17 cellular contexts compared by ENCODE assay signal in the genomic region with DNA sequence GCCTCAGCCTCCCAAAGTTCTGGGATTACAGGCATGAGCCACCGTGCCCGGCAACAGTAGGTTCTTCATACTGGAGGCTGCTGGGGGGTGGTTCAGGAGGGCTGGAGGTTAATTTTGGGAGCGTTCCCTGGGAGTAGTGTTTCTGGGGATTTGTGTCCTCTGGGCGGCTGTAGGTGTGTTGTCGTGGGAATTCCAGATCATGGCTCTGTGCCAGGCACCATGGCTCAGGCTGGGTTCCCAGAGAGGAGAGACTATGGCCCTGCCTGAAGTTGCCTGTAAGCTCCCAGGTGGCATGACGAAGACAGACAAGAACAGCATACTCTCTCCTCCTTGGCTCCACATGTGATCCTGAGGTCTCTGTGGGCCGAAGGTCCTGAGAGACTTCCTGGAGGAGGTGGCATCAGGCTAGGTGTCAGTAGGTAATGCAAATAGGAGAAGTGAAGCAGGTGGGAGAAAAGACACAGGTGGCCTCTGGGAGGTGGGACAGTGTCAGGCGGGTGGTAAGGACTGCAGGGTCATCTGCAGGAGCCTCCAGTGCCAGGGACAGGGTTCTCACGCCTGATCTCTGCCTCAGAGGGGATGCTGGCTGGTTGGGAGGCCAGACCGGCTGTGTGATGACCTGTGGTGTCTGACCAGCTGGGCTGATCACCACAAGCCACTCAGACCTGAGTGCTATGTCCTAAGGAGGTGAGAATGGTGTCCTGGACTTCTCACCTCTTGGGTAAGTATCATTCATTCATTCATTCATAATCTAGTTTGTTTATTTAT. TPM values are rescaled to one million over a fixed set of nuclear protein-coding genes. Genes with fewer than 3 reads are reported as not detected.
DNase-seq lines count a peak whose midpoint lies in the region; ATAC-seq and TF ChIP-seq lines count a peak whose summit lies in the region.
"Had no signal": no experiment of that assay in that cellular context is flagged by ENCODE, and none has a peak within 500 bp of the region (broad histone marks: within the 10 kb centered on the region; RNA-seq: fewer than 3 reads in every experiment).

No MANE protein-coding gene starts in this region.

- H3K4me3 ChIP-seq in trophoblast cell (ENCODE audit: low read depth, low read length): no peak overlapping the region
- H3K4me3 ChIP-seq: uterus had no signal

- H3K4me3 Mint-ChIP-seq in WTC11: no peak overlapping the region
- H3K4me3 Mint-ChIP-seq: activated CD8-positive, alpha-beta T cell treated with anti-CD3 and anti-CD28 coated beads for 36 hours had no signal

- H3K4me1 ChIP-seq in trophoblast cell (ENCODE audit: control insufficient read depth in 1 of 2, insufficient read depth in 2 of 2, low read length in 2 of 2): peaks cover 0 to 2% of the 10 kb centered on the region in 2 experiments

- no peaks in the 10 kb centered on the region for H3K36me3 Mint-ChIP-seq in WTC11
- H3K36me3 Mint-ChIP-seq: activated naive CD8-positive, alpha-beta T cell had no signal

- H3K18ac ChIP-seq in trophoblast cell (ENCODE audit: low read length): no peak overlapping the region

- no peaks in the 10 kb centered on the region for H3K27me3 Mint-ChIP-seq in WTC11 (ENCODE audit: low read depth)

- peak overlapping the region; percentile 89 for H3K27ac Mint-ChIP-seq in WTC11
- H3K27ac Mint-ChIP-seq: activated CD8-positive, alpha-beta T cell treated with anti-CD3 and anti-CD28 coated beads for 36 hours; activated naive CD8-positive, alpha-beta T cell; activated T-cell treated with anti-CD3 and anti-CD28 coated beads, Interleukin-2, amount 50 U/mL, for 72 hours had no signal

- no peaks in the 10 kb centered on the region for H3K27me3 ChIP-seq in trophoblast cell (ENCODE audit: insufficient read depth, low read length)
- H3K27me3 ChIP-seq: uterus had no signal

- H2BK12ac ChIP-seq in trophoblast cell (ENCODE audit: low read length): no peak overlapping the region

- no peak; the same call in 1 of the 2 replicates for TF ChIP-seq CTCF in WTC11 (IDR thresholded peaks at IDR 0.05)

- no peak overlapping the region for H2BK5ac ChIP-seq in trophoblast cell (ENCODE audit: low read depth, low read length, poor library complexity)

- no peak overlapping the region for H3K9ac ChIP-seq in trophoblast cell (ENCODE audit: low read length)

- no peak overlapping the region for H2BK120ac ChIP-seq in trophoblast cell (ENCODE audit: insufficient read depth, low read length, poor library complexity)

- no peaks in the 10 kb centered on the region for H3K79me2 ChIP-seq in trophoblast cell (ENCODE audit: control insufficient read depth, insufficient read depth, low read length, poor library complexity)

- H3K23ac ChIP-seq in trophoblast cell (ENCODE audit: low read length): no peak overlapping the region

- no peak overlapping the region for H3K14ac ChIP-seq in trophoblast cell (ENCODE audit: low read length)

- intact Hi-C loops in left ventricle myocardium superior (cut with micrococcal nuclease): no loop called here
- intact Hi-C loops in Right ventricle myocardium inferior (cut with DNase I): no loop called here

- CTCF ChIA-PET in WTC11 (lab: Charles Lee): interaction anchor here (0.8 kb wide), 1 partner anchor 13 kb away, joined by 3 read pairs; no protein-coding TSS in a partner anchor

- no peaks in the 10 kb centered on the region for H3K79me1 ChIP-seq in trophoblast cell (ENCODE audit: low read length)

- no peak overlapping the region for H3K27ac ChIP-seq in trophoblast cell (ENCODE audit: low read depth, low read length)
- H3K27ac ChIP-seq: uterus had no signal

- H3K9me3 ChIP-seq in trophoblast cell (ENCODE audit: insufficient read depth, low read depth, low read length): peaks cover 2% of the 10 kb centered on the region
- H3K9me3 ChIP-seq: left ventricle myocardium inferior, uterus had no signal

- H3K36me3 ChIP-seq in trophoblast cell (ENCODE audit: control insufficient read depth in 1 of 2, insufficient read depth in 2 of 2, low read length in 2 of 2): no peaks in the 10 kb centered on the region
- H3K36me3 ChIP-seq: left ventricle myocardium inferior, uterus had no signal

- H3K9me3 Mint-ChIP-seq in WTC11: no peaks in the 10 kb centered on the region

- POLR2A ChIA-PET in WTC11 (lab: Charles Lee): no interaction called here

- no peak overlapping the region for H4K8ac ChIP-seq in trophoblast cell (ENCODE audit: low read depth, low read length)

- no peak overlapping the region for H4K91ac ChIP-seq in trophoblast cell (ENCODE audit: low read depth, low read length)

- no peak overlapping the region for H3K4me2 ChIP-seq in trophoblast cell (ENCODE audit: low read length)

- no CpG with 5 or more reads among the region's 10 CpGs for whole genome bisulfite sequencing in trophoblast cell (ENCODE audit: extremely low coverage, insufficient coverage, insufficient read length)

- H2AK5ac ChIP-seq in trophoblast cell (ENCODE audit: low read length): no peak overlapping the region

- H4K12ac ChIP-seq in trophoblast cell (ENCODE audit: low read depth, low read length): no peak overlapping the region

- no peak overlapping the region for H3K4ac ChIP-seq in trophoblast cell (ENCODE audit: low read depth, low read length)

- ATAC-seq in left ventricle myocardium superior: no peak
- ATAC-seq in Right ventricle myocardium inferior: no peak
- ATAC-seq in WTC11: no peak
- ATAC-seq in left lobe of liver: peak; percentile 88
- ATAC-seq in GM21360 (IDR thresholded peaks at IDR 0.05; ENCODE audit: unreplicated experiment): no peak
- no peak for ATAC-seq in GM18868 (IDR thresholded peaks at IDR 0.05; ENCODE audit: unreplicated experiment)

- no peak overlapping the region for H2AFZ ChIP-seq in trophoblast cell (ENCODE audit: insufficient read depth, low read length, poor library complexity)

- peaks cover 9% of the 10 kb centered on the region for H3K4me1 Mint-ChIP-seq in WTC11

- DNase-seq in left ventricle myocardium superior: peak; percentile 26
- no peak for DNase-seq in Right ventricle myocardium inferior (ENCODE audit: missing footprints)
- no peak for DNase-seq in WTC11 (ENCODE audit: low spot score)
- peak; percentile 73 for DNase-seq in left lobe of liver (ENCODE audit: low spot score)
- no peak for DNase-seq in trophoblast cell
- no peak for DNase-seq in NCI-H1930 (lab: John Stamatoyannopoulos, UW)
- DNase-seq: activated T-cell treated with anti-CD3 and anti-CD28 coated beads, Interleukin-2, amount 50 U/mL, for 72 hours; HCEC 1CT; left ventricle myocardium inferior; NCI-H1694; NCI-H526; stimulated activated naive CD4-positive, alpha-beta T cell; uterus had no signal

TF ChIP-seq in WTC11, 78 proteins besides CTCF, POLR2A, EP300 and RAD21 (continues in another document):
- TF ChIP-seq TCF7 (CRISPR knock-in tag; IDR thresholded peaks at IDR 0.05; ENCODE audit: low read depth) (no peak), NR3C1 (CRISPR knock-in tag; conservative IDR thresholded peaks at IDR 0.05; ENCODE audit: low read depth) (no peak), SMAD3 (CRISPR knock-in tag; IDR thresholded peaks at IDR 0.05; ENCODE audit: borderline replicate concordance) (no peak), TEAD4 (CRISPR knock-in tag; IDR thresholded peaks at IDR 0.05) (no peak), SP1 (CRISPR knock-in tag; conservative IDR thresholded peaks at IDR 0.05) (no peak), CREM (CRISPR knock-in tag; IDR thresholded peaks at IDR 0.05) (no peak), ZNF416 (CRISPR knock-in tag; IDR thresholded peaks at IDR 0.05) (no peak), ZBTB21 (CRISPR knock-in tag; IDR thresholded peaks at IDR 0.05; ENCODE audit: borderline replicate concordance) (no peak), JAZF1 (CRISPR knock-in tag; IDR thresholded peaks at IDR 0.05) (no peak)
- TF ChIP-seq, protein P1, sequence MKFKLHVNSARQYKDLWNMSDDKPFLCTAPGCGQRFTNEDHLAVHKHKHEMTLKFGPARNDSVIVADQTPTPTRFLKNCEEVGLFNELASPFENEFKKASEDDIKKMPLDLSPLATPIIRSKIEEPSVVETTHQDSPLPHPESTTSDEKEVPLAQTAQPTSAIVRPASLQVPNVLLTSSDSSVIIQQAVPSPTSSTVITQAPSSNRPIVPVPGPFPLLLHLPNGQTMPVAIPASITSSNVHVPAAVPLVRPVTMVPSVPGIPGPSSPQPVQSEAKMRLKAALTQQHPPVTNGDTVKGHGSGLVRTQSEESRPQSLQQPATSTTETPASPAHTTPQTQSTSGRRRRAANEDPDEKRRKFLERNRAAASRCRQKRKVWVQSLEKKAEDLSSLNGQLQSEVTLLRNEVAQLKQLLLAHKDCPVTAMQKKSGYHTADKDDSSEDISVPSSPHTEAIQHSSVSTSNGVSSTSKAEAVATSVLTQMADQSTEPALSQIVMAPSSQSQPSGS (CRISPR knock-in tag; IDR thresholded peaks at IDR 0.05; ENCODE audit: borderline replicate concordance, low read depth): no peak
- TF ChIP-seq, protein P2, sequence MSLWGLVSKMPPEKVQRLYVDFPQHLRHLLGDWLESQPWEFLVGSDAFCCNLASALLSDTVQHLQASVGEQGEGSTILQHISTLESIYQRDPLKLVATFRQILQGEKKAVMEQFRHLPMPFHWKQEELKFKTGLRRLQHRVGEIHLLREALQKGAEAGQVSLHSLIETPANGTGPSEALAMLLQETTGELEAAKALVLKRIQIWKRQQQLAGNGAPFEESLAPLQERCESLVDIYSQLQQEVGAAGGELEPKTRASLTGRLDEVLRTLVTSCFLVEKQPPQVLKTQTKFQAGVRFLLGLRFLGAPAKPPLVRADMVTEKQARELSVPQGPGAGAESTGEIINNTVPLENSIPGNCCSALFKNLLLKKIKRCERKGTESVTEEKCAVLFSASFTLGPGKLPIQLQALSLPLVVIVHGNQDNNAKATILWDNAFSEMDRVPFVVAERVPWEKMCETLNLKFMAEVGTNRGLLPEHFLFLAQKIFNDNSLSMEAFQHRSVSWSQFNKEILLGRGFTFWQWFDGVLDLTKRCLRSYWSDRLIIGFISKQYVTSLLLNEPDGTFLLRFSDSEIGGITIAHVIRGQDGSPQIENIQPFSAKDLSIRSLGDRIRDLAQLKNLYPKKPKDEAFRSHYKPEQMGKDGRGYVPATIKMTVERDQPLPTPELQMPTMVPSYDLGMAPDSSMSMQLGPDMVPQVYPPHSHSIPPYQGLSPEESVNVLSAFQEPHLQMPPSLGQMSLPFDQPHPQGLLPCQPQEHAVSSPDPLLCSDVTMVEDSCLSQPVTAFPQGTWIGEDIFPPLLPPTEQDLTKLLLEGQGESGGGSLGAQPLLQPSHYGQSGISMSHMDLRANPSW (CRISPR knock-in tag; conservative IDR thresholded peaks at IDR 0.05; ENCODE audit: low read depth): no peak

RNA-seq across cellular contexts. Expression of a gene that starts 18.7 kb away (rescaled TPM):
- total RNA-seq in left ventricle myocardium superior (6.9 TPM), Right ventricle myocardium inferior (7.5 TPM), WTC11 (2021) (48.1 to 49.7 TPM (median 48.4 TPM) in 3 replicates), left lobe of liver (5.4 TPM)
- polyA plus RNA-seq in trophoblast cell (2013): 5.4 and 5.9 TPM in 2 replicates

RNA-seq across cellular contexts. Expression of a gene that starts 53.7 kb away (rescaled TPM):
- total RNA-seq in left ventricle myocardium superior (10.5 TPM), Right ventricle myocardium inferior (12.4 TPM), WTC11 (2021) (74.1 to 80.7 TPM (median 79.4 TPM) in 3 replicates), left lobe of liver (11.3 TPM)
- polyA plus RNA-seq in trophoblast cell (2013): 26.8 and 31.3 TPM in 2 replicates

Comparison
In these comparisons a context has a peak if more than half of its experiments do, and no peak if none do; other contexts are left out.
1. DNase-seq: peak in left ventricle myocardium superior (single experiment) and left lobe of liver (single experiment); none in Right ventricle myocardium inferior (single experiment), WTC11 (single experiment), trophoblast cell (0 of 2) and NCI-H1930 (0 of 2).